Comparison of ENCODE assay signal across 9 cellular contexts in genomic region chr3:23811919-23812318, GRCh38. TPM values are rescaled to one million over a fixed set of nuclear protein-coding genes. Genes with fewer than 3 reads are reported as not detected.
DNase-seq lines count a peak whose midpoint lies in the region; ATAC-seq and TF ChIP-seq lines count a peak whose summit lies in the region.
"Had no signal": no experiment of that assay in that cellular context is flagged by ENCODE, and none has a peak within 500 bp of the region (broad histone marks: within the 10 kb centered on the region; RNA-seq: fewer than 3 reads in every experiment).

No MANE protein-coding gene starts in this region.

- no peak for ATAC-seq in stimulated activated naive CD8-positive, alpha-beta T cell treated with anti-CD3 and anti-CD28 coated beads, Interleukin-15, Interleukin-2, amounts not matched to agents 100 U/mL and 50 U/mL, for 24 hours
- ATAC-seq in HG03025 (IDR thresholded peaks at IDR 0.05; ENCODE audit: low FRiP score, unreplicated experiment), result peak; percentile 33

- TF ChIP-seq CTCF in right atrium auricular region (IDR thresholded peaks at IDR 0.05), result no peak
- no peak for TF ChIP-seq CTCF in esophagus muscularis mucosa (IDR thresholded peaks at IDR 0.05)

- H3K36me3 Mint-ChIP-seq in stimulated activated naive CD8-positive, alpha-beta T cell treated with anti-CD3 and anti-CD28 coated beads, Interleukin-15, Interleukin-2, amounts not matched to agents 100 ng/mL and 50 ng/mL, for 24 hours (ENCODE audit: low read depth), result peaks cover 47% of the 10 kb centered on the region
- peaks cover 58% of the 10 kb centered on the region for H3K36me3 Mint-ChIP-seq in activated CD4-positive, alpha-beta memory T cell treated with anti-CD3 and anti-CD28 coated beads, Interleukin-2, amount 10 ng/mL, durations not matched to agents 7 days and 5 days (ENCODE audit: low read depth)

- H3K27me3 Mint-ChIP-seq in stimulated activated naive CD8-positive, alpha-beta T cell treated with anti-CD3 and anti-CD28 coated beads, Interleukin-15, Interleukin-2, amounts not matched to agents 100 ng/mL and 50 ng/mL, for 24 hours, result no peaks in the 10 kb centered on the region
- H3K27me3 Mint-ChIP-seq in activated CD4-positive, alpha-beta memory T cell treated with anti-CD3 and anti-CD28 coated beads, Interleukin-2, amount 10 ng/mL, durations not matched to agents 7 days and 5 days, result no peaks in the 10 kb centered on the region

- intact Hi-C loops in esophagus muscularis mucosa (cut with DNase I), result no loop called here

- H3K9me3 ChIP-seq in right atrium auricular region, result no peaks in the 10 kb centered on the region
- H3K9me3 ChIP-seq in esophagus muscularis mucosa, result no peaks in the 10 kb centered on the region
- H3K9me3 ChIP-seq: upper lobe of right lung had no signal

- H3K4me1 ChIP-seq in right atrium auricular region, result peaks cover 0 to 48% of the 10 kb centered on the region in 2 donors
- peaks cover 47 to 84% (median 66%) of the 10 kb centered on the region in 4 donors for H3K4me1 ChIP-seq in esophagus muscularis mucosa

- no peaks in the 10 kb centered on the region for H3K9me3 Mint-ChIP-seq in stimulated activated naive CD8-positive, alpha-beta T cell treated with anti-CD3 and anti-CD28 coated beads, Interleukin-15, Interleukin-2, amounts not matched to agents 100 ng/mL and 50 ng/mL, for 24 hours
- H3K9me3 Mint-ChIP-seq in activated CD4-positive, alpha-beta memory T cell treated with anti-CD3 and anti-CD28 coated beads, Interleukin-2, amount 10 ng/mL, durations not matched to agents 7 days and 5 days, result no peaks in the 10 kb centered on the region

- no peak for DNase-seq in stimulated activated naive CD8-positive, alpha-beta T cell treated with anti-CD3 and anti-CD28 coated beads, Interleukin-15, Interleukin-2, amounts not matched to agents 100 U/mL and 50 U/mL, for 24 hours
- DNase-seq in activated CD4-positive, alpha-beta memory T cell treated with anti-CD3 and anti-CD28 coated beads, Interleukin-2, amount 10 ng/mL, durations not matched to agents 7 days and 5 days, result no peak
- no peak for DNase-seq in stimulated activated naive CD4-positive, alpha-beta T cell (lab: John Stamatoyannopoulos, UW)
- no peak for DNase-seq in right atrium auricular region (ENCODE audit: low spot score)
- DNase-seq in cerebellar nuclear complex (lab: John Stamatoyannopoulos, UW), result no peak
- DNase-seq in esophagus muscularis mucosa (ENCODE audit: extremely low spot score), result no peak
- DNase-seq: upper lobe of right lung had no signal

- TF ChIP-seq POLR2A in esophagus muscularis mucosa (IDR thresholded peaks at IDR 0.05; ENCODE audit: low read depth), result no peak

- no peak for TF ChIP-seq EP300 in esophagus muscularis mucosa (IDR thresholded peaks at IDR 0.05)

- peak overlapping the region; percentile 90 for H3K4me3 Mint-ChIP-seq in stimulated activated naive CD8-positive, alpha-beta T cell treated with anti-CD3 and anti-CD28 coated beads, Interleukin-15, Interleukin-2, amounts not matched to agents 100 ng/mL and 50 ng/mL, for 24 hours
- peak overlapping the region; percentile 81 for H3K4me3 Mint-ChIP-seq in activated CD4-positive, alpha-beta memory T cell treated with anti-CD3 and anti-CD28 coated beads, Interleukin-2, amount 10 ng/mL, durations not matched to agents 7 days and 5 days

- CTCF ChIA-PET in activated CD4-positive, alpha-beta memory T cell treated with anti-CD3 and anti-CD28 coated beads, Interleukin-2, amount 10 ng/mL, durations not matched to agents 7 days and 5 days (lab: Charles Lee), result interaction anchor here (1.1 kb wide), 1 partner anchor 16 kb away, joined by 3 read pairs; no protein-coding TSS in a partner anchor

- H3K4me3 ChIP-seq in right atrium auricular region, result no peak overlapping the region
- peak overlapping the region in 1 of 4 donors; percentile 68 for H3K4me3 ChIP-seq in esophagus muscularis mucosa

- peaks cover 74% of the 10 kb centered on the region for H3K4me1 Mint-ChIP-seq in stimulated activated naive CD8-positive, alpha-beta T cell treated with anti-CD3 and anti-CD28 coated beads, Interleukin-15, Interleukin-2, amounts not matched to agents 100 ng/mL and 50 ng/mL, for 24 hours (ENCODE audit: low read depth)
- H3K4me1 Mint-ChIP-seq in activated CD4-positive, alpha-beta memory T cell treated with anti-CD3 and anti-CD28 coated beads, Interleukin-2, amount 10 ng/mL, durations not matched to agents 7 days and 5 days, result peaks cover 64% of the 10 kb centered on the region

- H3K27ac ChIP-seq in right atrium auricular region, result no peak overlapping the region
- no peak overlapping the region for H3K27ac ChIP-seq in esophagus muscularis mucosa (replicated peaks in 1 of 4)

- peak overlapping the region; percentile 95 for H3K27ac Mint-ChIP-seq in stimulated activated naive CD8-positive, alpha-beta T cell treated with anti-CD3 and anti-CD28 coated beads, Interleukin-15, Interleukin-2, amounts not matched to agents 100 ng/mL and 50 ng/mL, for 24 hours
- H3K27ac Mint-ChIP-seq in activated CD4-positive, alpha-beta memory T cell treated with anti-CD3 and anti-CD28 coated beads, Interleukin-2, amount 10 ng/mL, durations not matched to agents 7 days and 5 days, result peak overlapping the region; percentile 65

- H3K36me3 ChIP-seq in right atrium auricular region (no peaks in the 10 kb centered on the region), esophagus muscularis mucosa (no peaks in the 10 kb centered on the region)
- H3K36me3 ChIP-seq: upper lobe of right lung had no signal

- POLR2A ChIA-PET in activated CD4-positive, alpha-beta memory T cell treated with anti-CD3 and anti-CD28 coated beads, Interleukin-2, amount 10 ng/mL, durations not matched to agents 7 days and 5 days (lab: Charles Lee), result interaction anchor here (0.9 to 6.1 kb wide), 4 partner anchors 17 to 124 kb away, joined by 3 to 64 read pairs (median 4); partner anchors contain the start of genes NKIRAS1 and RPL15

- H3K27me3 ChIP-seq in right atrium auricular region (no peaks in the 10 kb centered on the region), esophagus muscularis mucosa (no peaks in the 10 kb centered on the region)
- H3K27me3 ChIP-seq: upper lobe of right lung had no signal

RNA-seq across cellular contexts. Expression of gene UBE2E1, which starts 6.2 kb away (rescaled TPM):
- total RNA-seq in activated CD4-positive, alpha-beta memory T cell treated with anti-CD3 and anti-CD28 coated beads, Interleukin-2, amount 10 ng/mL, durations not matched to agents 7 days and 5 days, result 10 to 100 TPM; 64.0 to 72.8 TPM
- 10 to 100 TPM; 30.8 to 41.4 TPM for total RNA-seq in right atrium auricular region
- total RNA-seq in esophagus muscularis mucosa, result 100 to 1,000 TPM in 3 of 4 donors, 10 to 100 TPM in 1; 82.4 to 126 (median 115) TPM
